ENCODE assay signal across 9 cellular contexts in genomic region chr1:222634180-222635013, GRCh38. TPM values are rescaled to one million over a fixed set of nuclear protein-coding genes. Genes with fewer than 3 reads are reported as not detected.
A peak's percentile ranks its signal among the peaks of the same experiment; 100 is the strongest.
DNase-seq lines count a peak whose midpoint lies in the region; ATAC-seq and TF ChIP-seq lines count a peak whose summit lies in the region.
"Had no signal": no experiment of that assay in that cellular context is flagged by ENCODE, and none has a peak within 500 bp of the region (broad histone marks: within the 10 kb centered on the region; RNA-seq: fewer than 3 reads in every experiment).

No MANE protein-coding gene starts in this region.

- CTCF ChIA-PET in BJ (lab: Yijun Ruan, JAX), result interaction anchor here (0.6 to 8.0 kb wide), 14 partner anchors 10 to 180 kb away, joined by 3 to 105 read pairs (median 4); partner anchors contain the start of gene TAF1A

- no peaks in the 10 kb centered on the region for H3K9me3 Mint-ChIP-seq in stimulated activated effector memory CD8-positive, alpha-beta T cell treated with anti-CD3 and anti-CD28 coated beads, Interleukin-12 subunit alpha, Interleukin-12 subunit beta, amount 100 ng/mL, for 72 hours
- H3K9me3 Mint-ChIP-seq: T-helper 1 cell treated with Interleukin-12 subunit alpha and Interleukin-12 subunit beta and Interleukin-4 antibody, amounts not matched to agents 30 μg/mL and 1 μg/mL, for 36 hours had no signal

- no peaks in the 10 kb centered on the region for H3K9me3 ChIP-seq in left lung

- H3K4me1 ChIP-seq in left lung, result no peaks in the 10 kb centered on the region

- intact Hi-C loops in left lung (cut with DNase I), result loop anchor here in 1 of 2 donors (5.0 kb wide), 1 partner anchor 167 kb away; no protein-coding TSS in a partner anchor

- no peaks in the 10 kb centered on the region for H3K27me3 ChIP-seq in BJ (ENCODE audit: control insufficient read depth, insufficient read depth, low read length)
- no peaks in the 10 kb centered on the region for H3K27me3 ChIP-seq in left lung

- H3K27ac ChIP-seq in VCaP, result peak overlapping the region; percentile 43
- no peak overlapping the region for H3K27ac ChIP-seq in left lung

- no peak overlapping the region for H3K4me3 Mint-ChIP-seq in stimulated activated effector memory CD8-positive, alpha-beta T cell treated with anti-CD3 and anti-CD28 coated beads, Interleukin-12 subunit alpha, Interleukin-12 subunit beta, amount 100 ng/mL, for 72 hours
- H3K4me3 Mint-ChIP-seq: T-helper 1 cell treated with Interleukin-12 subunit alpha and Interleukin-12 subunit beta and Interleukin-4 antibody, amounts not matched to agents 30 μg/mL and 1 μg/mL, for 36 hours had no signal

- no peak overlapping the region for H3K4me3 ChIP-seq in BJ (ENCODE audit: low read depth, low read length)
- no peak overlapping the region for H3K4me3 ChIP-seq in choroid plexus epithelial cell (ENCODE audit: low read depth, low read length)
- no peak overlapping the region for H3K4me3 ChIP-seq in left lung

- TF ChIP-seq CTCF in BJ (IDR thresholded peaks at IDR 0.05; ENCODE audit: insufficient read depth, low read depth, low read length) (peak; percentile 82), VCaP (conservative IDR thresholded peaks at IDR 0.05) (peak; percentile 89), choroid plexus epithelial cell (conservative IDR thresholded peaks at IDR 0.05; ENCODE audit: low read depth, low read length) (peak; percentile 80), left lung (IDR thresholded peaks at IDR 0.05) (peak; percentile 77 to 83)

- H3K36me3 ChIP-seq in BJ (ENCODE audit: control insufficient read depth, insufficient read depth, low read length) (peaks cover 5% of the 10 kb centered on the region), left lung (peaks cover 0 to 58% of the 10 kb centered on the region in 2 donors)

- no peak overlapping the region for H3K27ac Mint-ChIP-seq in stimulated activated effector memory CD8-positive, alpha-beta T cell treated with anti-CD3 and anti-CD28 coated beads, Interleukin-12 subunit alpha, Interleukin-12 subunit beta, amount 100 ng/mL, for 72 hours
- H3K27ac Mint-ChIP-seq: T-helper 1 cell treated with Interleukin-12 subunit alpha and Interleukin-12 subunit beta and Interleukin-4 antibody, amounts not matched to agents 30 μg/mL and 1 μg/mL, for 36 hours had no signal

- POLR2A ChIA-PET in BJ (lab: Charles Lee), result interaction anchor here (0.9 kb wide), 2 partner anchors 10 to 169 kb away, joined by 3 read pairs; no protein-coding TSS in a partner anchor

- H3K36me3 Mint-ChIP-seq in stimulated activated effector memory CD8-positive, alpha-beta T cell treated with anti-CD3 and anti-CD28 coated beads, Interleukin-12 subunit alpha, Interleukin-12 subunit beta, amount 100 ng/mL, for 72 hours, result peaks cover 81% of the 10 kb centered on the region

- DNase-seq in BJ (ENCODE audit: low read depth) (peak; percentile 69), NCI-H2227 (lab: John Stamatoyannopoulos, UW; ENCODE audit: unreplicated experiment) (peak; percentile 95), choroid plexus epithelial cell (ENCODE audit: low read depth) (peak; percentile 95), left lung (no peak)
- DNase-seq in stimulated activated effector memory CD8-positive, alpha-beta T cell treated with anti-CD3 and anti-CD28 coated beads, Interleukin-12 subunit alpha, Interleukin-12 subunit beta, amount 100 ng/mL, for 72 hours (ENCODE audit: low spot score in 2 of 2), result peak; percentile 64 to 81

- H3K4me1 Mint-ChIP-seq in stimulated activated effector memory CD8-positive, alpha-beta T cell treated with anti-CD3 and anti-CD28 coated beads, Interleukin-12 subunit alpha, Interleukin-12 subunit beta, amount 100 ng/mL, for 72 hours, result peaks cover 16% of the 10 kb centered on the region

- ATAC-seq in GM18907 (IDR thresholded peaks at IDR 0.05; ENCODE audit: unreplicated experiment) (peak; percentile 83), HG03196 (IDR thresholded peaks at IDR 0.05; ENCODE audit: unreplicated experiment) (peak; percentile 86), left lung (peak; percentile 95)
- ATAC-seq in stimulated activated effector memory CD8-positive, alpha-beta T cell treated with anti-CD3 and anti-CD28 coated beads, Interleukin-12 subunit alpha, Interleukin-12 subunit beta, amount 100 ng/mL, for 72 hours, result peak; percentile 78

RNA-seq across cellular contexts. Expression of gene MIA3, which starts 16.5 kb away (rescaled TPM):
- polyA plus RNA-seq in BJ (2011; rRNA removed), result 46.7 and 79.3 TPM in 2 replicates
- 26.2 and 27.3 TPM in 2 replicates for polyA minus RNA-seq in BJ (2011; rRNA and poly(A)+ RNA removed)
- 10 to 100 TPM; 62.0 to 62.3 TPM for total RNA-seq in left lung

RNA-seq across cellular contexts. Expression of gene TAF1A, which starts 44.7 kb away (rescaled TPM):
- 2.2 and 4.2 TPM in 2 replicates for polyA plus RNA-seq in BJ (2011; rRNA removed)
- polyA minus RNA-seq in BJ (2011; rRNA and poly(A)+ RNA removed), result 1.4 TPM in 2 replicates
- total RNA-seq in left lung, result 1 to 10 TPM; 6.1 to 9.8 TPM

Comparison
In these comparisons a context has a peak if more than half of its experiments do, and no peak if none do; other contexts are left out.
1. DNase-seq: peak in BJ (single experiment), NCI-H2227 (single experiment), choroid plexus epithelial cell (single experiment) and stimulated activated effector memory CD8-positive, alpha-beta T cell treated with anti-CD3 and anti-CD28 coated beads, Interleukin-12 subunit alpha, Interleukin-12 subunit beta, amount 100 ng/mL, for 72 hours (2 of 2); none in left lung (0 of 2).
2. Peak in every context shown above with its lines, with median percentiles within 50 percentile points of each other: CTCF ChIP-seq and ATAC-seq.